In the genomic region with DNA sequence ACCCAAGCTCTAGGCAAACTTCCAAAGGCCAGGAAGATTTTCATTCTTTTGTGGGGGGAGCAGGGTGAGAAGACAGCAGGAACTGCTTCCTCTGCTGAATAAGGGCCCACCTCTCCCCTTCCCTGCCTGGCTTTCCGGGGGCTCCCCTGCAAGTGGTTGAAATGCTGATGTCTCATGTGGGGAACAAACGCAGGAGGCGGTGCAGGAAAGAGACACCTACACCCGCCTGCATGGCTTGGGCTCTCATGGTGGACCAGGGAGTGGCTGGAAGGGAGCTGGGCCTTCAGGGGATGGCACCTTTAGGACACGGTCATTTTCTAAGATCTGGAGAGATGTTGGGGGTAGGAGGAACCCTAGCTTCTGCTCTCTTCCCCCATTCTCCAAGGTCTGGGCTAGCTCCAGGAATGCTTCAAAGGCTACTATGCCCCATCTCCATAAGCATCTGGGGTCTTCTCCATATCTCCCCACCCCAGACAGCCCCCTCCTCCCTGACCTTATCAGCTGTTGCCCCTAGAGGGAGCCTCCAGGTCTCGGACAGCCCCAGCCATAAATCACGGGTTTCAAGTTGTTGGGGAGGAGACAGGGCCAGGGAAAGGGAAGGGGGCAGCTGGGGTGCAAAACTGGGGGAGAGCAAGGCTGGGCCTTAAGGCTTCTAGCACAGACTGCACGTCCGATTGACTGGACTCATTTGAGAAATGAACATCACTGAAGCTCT, we compare ENCODE assay signal across 23 cellular contexts.
DNase-seq lines count a peak whose midpoint lies in the region; ATAC-seq, FAIRE-seq and TF ChIP-seq lines count a peak whose summit lies in the region.
"Had no signal": no experiment of that assay in that cellular context is flagged by ENCODE, and none has a peak within 500 bp of the region (broad histone marks: within the 10 kb centered on the region; RNA-seq: fewer than 3 reads in every experiment).

No MANE protein-coding gene starts in this region.

- H3K4me3 ChIP-seq in right cardiac atrium (ENCODE audit: low read length) (no peak overlapping the region), OCI-LY3 (ENCODE audit: low read length) (no peak overlapping the region), pancreas (no peak overlapping the region)
- H3K4me3 ChIP-seq: colonic mucosa, Peyer's patch, thyroid gland had no signal

- H2AFZ ChIP-seq in OCI-LY3 (ENCODE audit: low read depth, low read length), result no peak overlapping the region

- H3K9me3 ChIP-seq in right cardiac atrium (ENCODE audit: control insufficient read depth, low read length) (no peaks in the 10 kb centered on the region), OCI-LY3 (ENCODE audit: insufficient read depth, low read length) (no peaks in the 10 kb centered on the region), pancreas (no peaks in the 10 kb centered on the region)
- H3K9me3 ChIP-seq: colonic mucosa, Peyer's patch, thyroid gland had no signal

- WGBS in right cardiac atrium, result 80% methylated on average over 9 of the region's 9 CpGs
- WGBS in pancreas, 2 donors, result 88 to 89% methylated on average over 9 of the region's 9 CpGs

- no peaks in the 10 kb centered on the region for H3K79me2 ChIP-seq in OCI-LY3 (ENCODE audit: low read length)

- H3K36me3 ChIP-seq in OCI-LY3 (replicated peaks; ENCODE audit: low read depth, low read length) (no peaks in the 10 kb centered on the region), pancreas (no peaks in the 10 kb centered on the region)
- H3K36me3 ChIP-seq: colonic mucosa, Peyer's patch, thyroid gland had no signal

- no peak overlapping the region for H3K4me3 Mint-ChIP-seq in glutamatergic neuron (ENCODE audit: unreplicated experiment)
- H3K4me3 Mint-ChIP-seq: activated CD8-positive, alpha-beta memory T cell treated with anti-CD3 and anti-CD28 coated beads, Interleukin-2, amount 10 ng/mL, durations not matched to agents 7 days and 5 days; CD8-positive, alpha-beta memory T cell; mesothelial cell of epicardium; T-cell had no signal

- FAIRE-seq in pancreas (lab: Jason Lieb, UNC), result no peak

- peaks cover 7% of the 10 kb centered on the region for H3K9me3 Mint-ChIP-seq in glutamatergic neuron (ENCODE audit: unreplicated experiment)

- no peaks in the 10 kb centered on the region for H3K4me1 ChIP-seq in right cardiac atrium (ENCODE audit: control insufficient read depth, insufficient read depth, low read length)
- H3K4me1 ChIP-seq in OCI-LY3 (ENCODE audit: low read length), result no peaks in the 10 kb centered on the region
- H3K4me1 ChIP-seq in pancreas, result no peaks in the 10 kb centered on the region
- H3K4me1 ChIP-seq: colonic mucosa, Peyer's patch had no signal

- no peaks in the 10 kb centered on the region for H4K20me1 ChIP-seq in OCI-LY3 (ENCODE audit: insufficient read depth, low read length)

- ATAC-seq in Right ventricle myocardium inferior (peak; percentile 7), right cardiac atrium (no peak), pancreas (no peak), HG02852 (IDR thresholded peaks at IDR 0.05; ENCODE audit: unreplicated experiment) (no peak), GM19463 (IDR thresholded peaks at IDR 0.05; ENCODE audit: unreplicated experiment) (no peak)
- ATAC-seq: activated CD8-positive, alpha-beta memory T cell treated with anti-CD3 and anti-CD28 coated beads, Interleukin-2, amount 10 ng/mL, durations not matched to agents 7 days and 5 days; T-cell had no signal

- intact Hi-C loops in Right ventricle myocardium inferior (cut with DNase I) (loop anchor here (10.0 kb wide), 1 partner anchor 283 kb away; no protein-coding TSS in a partner anchor), right cardiac atrium (cut with DNase I) (no loop called here), pancreas (cut with DNase I) (no loop called here)

- H3K27me3 Mint-ChIP-seq in glutamatergic neuron (ENCODE audit: unreplicated experiment), result peaks cover 12% of the 10 kb centered on the region

- H3K27ac ChIP-seq in right cardiac atrium (ENCODE audit: low read length), result no peak overlapping the region
- no peak overlapping the region for H3K27ac ChIP-seq in OCI-LY3 (ENCODE audit: low read length)
- no peak overlapping the region for H3K27ac ChIP-seq in pancreas
- H3K27ac ChIP-seq: colonic mucosa, epithelial cell of prostate, KMS-11, Peyer's patch, thyroid gland had no signal

- no peak overlapping the region for H3K4me2 ChIP-seq in OCI-LY3 (ENCODE audit: low read length)
- H3K4me2 ChIP-seq: KMS-11 had no signal

- no peak overlapping the region for H3K9ac ChIP-seq in OCI-LY3 (ENCODE audit: low read length)
- H3K9ac ChIP-seq: KMS-11 had no signal

- DNase-seq in Right ventricle myocardium inferior (ENCODE audit: missing footprints) (no peak), right cardiac atrium (no peak), glutamatergic neuron (no peak), pancreas (no peak), SIG-M5 treated with dmso at 0.1 percent for 504 hours (lab: John Stamatoyannopoulos, UW; ENCODE audit: unreplicated experiment) (no peak)
- DNase-seq: ACHN; activated CD8-positive, alpha-beta memory T cell treated with anti-CD3 and anti-CD28 coated beads, Interleukin-2, amount 10 ng/mL, durations not matched to agents 7 days and 5 days; activated gamma-delta T cell; aorta; CD8-positive, alpha-beta memory T cell; colonic mucosa; islet precursor cell; NCI-H446; Peyer's patch; stimulated activated CD4-positive, alpha-beta T cell treated with anti-CD3 and anti-CD28 coated beads, Interleukin-4, amount 100 ng/mL, for 4 hours; T-cell; thyroid gland had no signal

- H3K27me3 ChIP-seq in right cardiac atrium (ENCODE audit: control insufficient read depth, insufficient read depth), result no peaks in the 10 kb centered on the region
- H3K27me3 ChIP-seq in OCI-LY3 (ENCODE audit: low read depth, low read length), result no peaks in the 10 kb centered on the region
- H3K27me3 ChIP-seq in pancreas, result no peaks in the 10 kb centered on the region
- H3K27me3 ChIP-seq: colonic mucosa, Peyer's patch, thyroid gland had no signal

- peaks cover 9% of the 10 kb centered on the region for H3K36me3 Mint-ChIP-seq in glutamatergic neuron (ENCODE audit: unreplicated experiment)
- H3K36me3 Mint-ChIP-seq: activated CD8-positive, alpha-beta memory T cell treated with anti-CD3 and anti-CD28 coated beads, Interleukin-2, amount 10 ng/mL, durations not matched to agents 7 days and 5 days; CD8-positive, alpha-beta memory T cell; T-cell had no signal

- no peaks in the 10 kb centered on the region for H3K4me1 Mint-ChIP-seq in glutamatergic neuron (ENCODE audit: low read depth, unreplicated experiment)
- H3K4me1 Mint-ChIP-seq: CD8-positive, alpha-beta memory T cell had no signal

- no peak overlapping the region for H3K27ac Mint-ChIP-seq in glutamatergic neuron (ENCODE audit: unreplicated experiment)
- H3K27ac Mint-ChIP-seq: activated CD8-positive, alpha-beta memory T cell treated with anti-CD3 and anti-CD28 coated beads, Interleukin-2, amount 10 ng/mL, durations not matched to agents 7 days and 5 days; CD8-positive, alpha-beta memory T cell; mesothelial cell of epicardium; T-cell had no signal

- TF ChIP-seq CTCF in OCI-LY3 (IDR thresholded peaks at IDR 0.05; ENCODE audit: low read depth, low read length) (peak; percentile 32; the same call in 1 of the 2 replicates), glutamatergic neuron (IDR thresholded peaks at IDR 0.05; ENCODE audit: partially characterized antibody, unreplicated experiment) (peak; percentile 20), pancreas (IDR thresholded peaks at IDR 0.05) (no peak)

Comparison
In these comparisons a context has a peak if more than half of its experiments do, and no peak if none do; other contexts are left out.
1. CTCF ChIP-seq: peak in OCI-LY3 (single experiment) and glutamatergic neuron (single experiment); none in pancreas (0 of 4).